In the genomic region with DNA sequence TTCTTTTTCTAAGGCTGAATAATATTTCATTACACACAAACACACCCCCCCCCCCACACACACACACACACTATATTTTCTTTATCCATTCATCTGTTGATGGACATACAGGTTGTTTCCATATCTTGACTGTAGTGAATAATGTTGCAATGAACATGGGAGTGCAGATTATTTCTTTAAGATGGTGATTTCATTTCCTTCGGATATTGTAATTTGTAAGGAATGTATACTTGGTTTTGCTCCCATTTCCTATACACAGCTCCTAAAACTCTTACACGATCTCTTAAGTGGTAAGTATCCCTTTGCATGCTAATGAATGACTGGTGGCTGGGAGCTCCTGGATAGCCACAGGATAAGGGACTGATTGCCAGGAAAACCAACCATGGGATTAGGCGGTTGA, we compare ENCODE assay signal across 36 cellular contexts. TPM values are rescaled to one million over a fixed set of nuclear protein-coding genes. Genes with fewer than 3 reads are reported as not detected.
"Had no signal": no experiment of that assay in that cellular context is flagged by ENCODE, and none has a peak within 500 bp of the region (broad histone marks: within the 10 kb centered on the region; RNA-seq: fewer than 3 reads in every experiment).

No MANE protein-coding gene starts in this region.

- ATAC-seq: activated CD4-positive, CD25-positive, alpha-beta regulatory T cell treated with anti-CD3 and anti-CD28 coated beads, Interleukin-2, amount 50 U/mL, for 24 hours; esophagus mucosa; gastrocnemius medialis; left colon; naive thymus-derived CD4-positive, alpha-beta T cell; sciatic nerve; stimulated activated effector memory CD8-positive, alpha-beta T cell treated with anti-CD3 and anti-CD28 coated beads, Interleukin-12 subunit alpha, Interleukin-12 subunit beta, amount 100 ng/mL, for 72 hours had no signal

- H3K4me3 Mint-ChIP-seq: activated CD4-positive, alpha-beta memory T cell treated with anti-CD3 and anti-CD28 coated beads for 36 hours; activated naive CD4-positive, alpha-beta T cell treated with anti-CD3 and anti-CD28 coated beads, Interleukin-2, amount 10 ng/mL, durations not matched to agents 7 days and 5 days; activated naive CD8-positive, alpha-beta T cell treated with anti-CD3 and anti-CD28 coated beads, Interleukin-2, amount 10 ng/mL, durations not matched to agents 7 days and 5 days; naive thymus-derived CD4-positive, alpha-beta T cell; stimulated activated effector memory CD8-positive, alpha-beta T cell treated with anti-CD3 and anti-CD28 coated beads, Interleukin-12 subunit alpha, Interleukin-12 subunit beta, amount 100 ng/mL, for 72 hours; stimulated activated naive CD8-positive, alpha-beta T cell treated with anti-CD3 and anti-CD28 coated beads, Interleukin-15, Interleukin-2, amounts not matched to agents 100 ng/mL and 50 ng/mL, for 24 hours had no signal

- H3K27ac Mint-ChIP-seq: activated CD4-positive, alpha-beta memory T cell treated with anti-CD3 and anti-CD28 coated beads for 36 hours; activated naive CD4-positive, alpha-beta T cell treated with anti-CD3 and anti-CD28 coated beads, Interleukin-2, amount 10 ng/mL, durations not matched to agents 7 days and 5 days; activated naive CD8-positive, alpha-beta T cell treated with anti-CD3 and anti-CD28 coated beads, Interleukin-2, amount 10 ng/mL, durations not matched to agents 7 days and 5 days; naive thymus-derived CD4-positive, alpha-beta T cell; progenitor cell of endocrine pancreas; stimulated activated effector memory CD8-positive, alpha-beta T cell treated with anti-CD3 and anti-CD28 coated beads, Interleukin-12 subunit alpha, Interleukin-12 subunit beta, amount 100 ng/mL, for 72 hours; stimulated activated naive CD8-positive, alpha-beta T cell treated with anti-CD3 and anti-CD28 coated beads, Interleukin-15, Interleukin-2, amounts not matched to agents 100 ng/mL and 50 ng/mL, for 24 hours had no signal

- H3K4me1 Mint-ChIP-seq: activated naive CD4-positive, alpha-beta T cell treated with anti-CD3 and anti-CD28 coated beads, Interleukin-2, amount 10 ng/mL, durations not matched to agents 7 days and 5 days; activated naive CD8-positive, alpha-beta T cell treated with anti-CD3 and anti-CD28 coated beads, Interleukin-2, amount 10 ng/mL, durations not matched to agents 7 days and 5 days; naive thymus-derived CD4-positive, alpha-beta T cell; stimulated activated effector memory CD8-positive, alpha-beta T cell treated with anti-CD3 and anti-CD28 coated beads, Interleukin-12 subunit alpha, Interleukin-12 subunit beta, amount 100 ng/mL, for 72 hours had no signal

- H3K4me3 ChIP-seq: ascending aorta, gastrocnemius medialis, hepatocyte, ovary, skin epidermis, thoracic aorta had no signal

- H3K9me3 Mint-ChIP-seq: activated CD4-positive, alpha-beta memory T cell treated with anti-CD3 and anti-CD28 coated beads for 36 hours; activated naive CD4-positive, alpha-beta T cell treated with anti-CD3 and anti-CD28 coated beads, Interleukin-2, amount 10 ng/mL, durations not matched to agents 7 days and 5 days; activated naive CD8-positive, alpha-beta T cell treated with anti-CD3 and anti-CD28 coated beads, Interleukin-2, amount 10 ng/mL, durations not matched to agents 7 days and 5 days; naive thymus-derived CD4-positive, alpha-beta T cell; stimulated activated naive CD8-positive, alpha-beta T cell treated with anti-CD3 and anti-CD28 coated beads, Interleukin-15, Interleukin-2, amounts not matched to agents 100 ng/mL and 50 ng/mL, for 24 hours had no signal

- H3K36me3 Mint-ChIP-seq: activated CD4-positive, alpha-beta memory T cell treated with anti-CD3 and anti-CD28 coated beads for 36 hours; activated naive CD4-positive, alpha-beta T cell treated with anti-CD3 and anti-CD28 coated beads, Interleukin-2, amount 10 ng/mL, durations not matched to agents 7 days and 5 days; activated naive CD8-positive, alpha-beta T cell treated with anti-CD3 and anti-CD28 coated beads, Interleukin-2, amount 10 ng/mL, durations not matched to agents 7 days and 5 days; naive thymus-derived CD4-positive, alpha-beta T cell; stimulated activated effector memory CD8-positive, alpha-beta T cell treated with anti-CD3 and anti-CD28 coated beads, Interleukin-12 subunit alpha, Interleukin-12 subunit beta, amount 100 ng/mL, for 72 hours had no signal

- DNase-seq: activated CD4-positive, alpha-beta memory T cell treated with anti-CD3 and anti-CD28 coated beads for 36 hours; activated CD4-positive, alpha-beta T cell treated with anti-CD3 and anti-CD28 coated beads for 48 hours; activated CD8-positive, alpha-beta memory T cell treated with anti-CD3 and anti-CD28 coated beads, Interleukin-2, amount 50 U/mL, for 4 hours; activated gamma-delta T cell; activated naive CD4-positive, alpha-beta T cell treated with anti-CD3 and anti-CD28 coated beads, Interleukin-2, amount 10 ng/mL, durations not matched to agents 7 days and 5 days; activated naive CD8-positive, alpha-beta T cell treated with anti-CD3 and anti-CD28 coated beads, Interleukin-2, amount 10 ng/mL, durations not matched to agents 7 days and 5 days; activated T-cell treated with anti-CD3 and anti-CD28 coated beads, Interleukin-2, amount 50 U/mL, for 1 hour; brain microvascular endothelial cell; cortex of kidney; gastrocnemius medialis; kidney; left colon; mammary epithelial cell; midbrain; naive thymus-derived CD4-positive, alpha-beta T cell; ovary; retina; stimulated activated CD4-positive, alpha-beta T cell treated with anti-CD3 and anti-CD28 coated beads, Interleukin-4, amount 100 ng/mL, for 24 hours; T1000; trophoblast cell; WERI-Rb-1 had no signal

- H3K27me3 Mint-ChIP-seq: activated CD4-positive, alpha-beta memory T cell treated with anti-CD3 and anti-CD28 coated beads for 36 hours; activated naive CD4-positive, alpha-beta T cell treated with anti-CD3 and anti-CD28 coated beads, Interleukin-2, amount 10 ng/mL, durations not matched to agents 7 days and 5 days; naive thymus-derived CD4-positive, alpha-beta T cell; progenitor cell of endocrine pancreas; stimulated activated naive CD8-positive, alpha-beta T cell treated with anti-CD3 and anti-CD28 coated beads, Interleukin-15, Interleukin-2, amounts not matched to agents 100 ng/mL and 50 ng/mL, for 24 hours had no signal

RNA-seq across cellular contexts. Expression of a gene that starts 14.7 kb away (rescaled TPM):
- total RNA-seq: activated CD4-positive, alpha-beta memory T cell treated with anti-CD3 and anti-CD28 coated beads for 36 hours; activated CD8-positive, alpha-beta memory T cell treated with anti-CD3 and anti-CD28 coated beads for 36 hours; activated naive CD8-positive, alpha-beta T cell treated with anti-CD3 and anti-CD28 coated beads, Interleukin-2, amount 10 ng/mL, durations not matched to agents 7 days and 5 days; ascending aorta; cardiac septum; cerebellum; esophagus mucosa; gastrocnemius medialis; hepatocyte; kidney; left colon; liver; mammary epithelial cell; naive thymus-derived CD4-positive, alpha-beta T cell; ovary; progenitor cell of endocrine pancreas; sciatic nerve; subcutaneous adipose tissue; thoracic aorta had no signal

RNA-seq across cellular contexts. Expression of a gene that starts 59.3 kb away (rescaled TPM):
- total RNA-seq: activated CD4-positive, alpha-beta memory T cell treated with anti-CD3 and anti-CD28 coated beads for 36 hours; activated CD8-positive, alpha-beta memory T cell treated with anti-CD3 and anti-CD28 coated beads for 36 hours; activated naive CD8-positive, alpha-beta T cell treated with anti-CD3 and anti-CD28 coated beads, Interleukin-2, amount 10 ng/mL, durations not matched to agents 7 days and 5 days; naive thymus-derived CD4-positive, alpha-beta T cell had no signal
